In the genomic region with DNA sequence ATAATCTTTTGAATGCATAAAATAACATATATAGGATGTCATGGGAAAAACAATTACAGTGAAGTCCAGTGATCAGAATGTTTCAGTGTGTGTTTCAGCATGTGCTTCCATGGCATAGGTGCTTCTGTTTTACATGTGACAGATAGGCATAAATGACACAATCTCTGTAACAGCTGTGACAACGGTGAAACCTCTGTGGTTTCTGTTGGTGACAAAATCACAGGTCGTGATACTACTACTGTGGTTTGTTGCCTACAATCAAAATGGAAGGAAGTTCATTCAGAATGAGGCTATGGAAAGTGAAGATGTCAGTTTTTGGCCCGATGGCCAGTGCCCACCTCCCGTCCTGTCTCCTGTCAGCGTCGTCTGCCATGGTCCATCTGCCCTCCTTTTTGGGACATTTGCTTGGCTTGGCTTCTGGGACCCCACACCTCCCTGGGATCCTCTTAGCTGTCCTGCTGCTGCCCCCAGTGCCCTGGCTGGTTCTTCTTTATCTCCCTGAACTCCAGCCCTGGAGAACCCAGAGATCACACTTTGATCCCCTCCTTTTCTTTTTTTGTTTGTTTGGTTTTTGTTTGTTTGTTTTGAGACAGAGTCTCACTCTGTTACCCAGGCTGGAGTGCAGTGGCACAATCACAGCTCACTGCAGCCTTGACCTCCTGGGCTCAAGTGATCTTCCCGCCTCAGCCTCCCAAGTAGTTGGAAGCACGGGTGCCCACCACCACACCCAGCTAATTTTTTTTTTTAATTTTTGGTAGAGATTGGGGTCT, we compare ENCODE assay signal across 9 cellular contexts.
A peak's percentile ranks its signal among the peaks of the same experiment; 100 is the strongest.
DNase-seq lines count a peak whose midpoint lies in the region; ATAC-seq and TF ChIP-seq lines count a peak whose summit lies in the region.
"Had no signal": no experiment of that assay in that cellular context is flagged by ENCODE, and none has a peak within 500 bp of the region (broad histone marks: within the 10 kb centered on the region; RNA-seq: fewer than 3 reads in every experiment).

No MANE protein-coding gene starts in this region.

- peak overlapping the region; percentile 45 to 62 for H3K27ac Mint-ChIP-seq in T-cell
- peak overlapping the region; percentile 33 for H3K27ac Mint-ChIP-seq in progenitor cell of endocrine pancreas

- POLR2A ChIA-PET in T-cell (lab: Charles Lee) = no interaction called here

- no peaks in the 10 kb centered on the region for H3K36me3 Mint-ChIP-seq in T-cell
- peaks cover 5% of the 10 kb centered on the region for H3K36me3 Mint-ChIP-seq in progenitor cell of endocrine pancreas (ENCODE audit: insufficient read depth)

- H3K27me3 ChIP-seq in brain microvascular endothelial cell (replicated peaks) = no peaks in the 10 kb centered on the region

- no peaks in the 10 kb centered on the region for H3K36me3 ChIP-seq in brain microvascular endothelial cell (replicated peaks)

- H3K27me3 Mint-ChIP-seq in T-cell (peaks cover 14% of the 10 kb centered on the region in 2 donors), progenitor cell of endocrine pancreas (no peaks in the 10 kb centered on the region)

- no peak overlapping the region for H3K4me3 ChIP-seq in brain microvascular endothelial cell (ENCODE audit: low read depth, low read length)

- ATAC-seq in GM18858 (IDR thresholded peaks at IDR 0.05; ENCODE audit: unreplicated experiment) = peak; percentile 89
- peak; percentile 78 for ATAC-seq in HG02642 (IDR thresholded peaks at IDR 0.05; ENCODE audit: poor library complexity, unreplicated experiment)
- ATAC-seq in T-cell (replicated peaks in 1 of 4) = peak; percentile 53 to 82 (median 61)

- TF ChIP-seq CTCF in progenitor cell of endocrine pancreas (IDR thresholded peaks at IDR 0.05; ENCODE audit: unreplicated experiment) = no peak
- TF ChIP-seq CTCF in brain microvascular endothelial cell (IDR thresholded peaks at IDR 0.05; ENCODE audit: low read depth, low read length, missing control alignments) = no peak

- peak in 6 of 34 experiments; percentile 4 to 12 (median 10) for DNase-seq in T-cell
- no peak for DNase-seq in progenitor cell of endocrine pancreas (ENCODE audit: low spot score, unreplicated experiment)
- no peak for DNase-seq in cortex of kidney (lab: John Stamatoyannopoulos, UW)
- DNase-seq in SW 1271 (lab: John Stamatoyannopoulos, UW) = no peak
- no peak for DNase-seq in brain microvascular endothelial cell
- DNase-seq in NCI-H1105 (lab: John Stamatoyannopoulos, UW) = no peak

- H3K27ac ChIP-seq in brain microvascular endothelial cell = no peak overlapping the region
- H3K27ac ChIP-seq: HL-60 had no signal

- peaks cover 20 to 34% (median 25%) of the 10 kb centered on the region in 3 donors for H3K4me1 Mint-ChIP-seq in T-cell
- H3K4me1 Mint-ChIP-seq in progenitor cell of endocrine pancreas (ENCODE audit: low read depth) = peaks cover 12% of the 10 kb centered on the region

- CTCF ChIA-PET in T-cell (lab: Charles Lee) = interaction anchor here in 1 of 2 donors (0.6 kb wide), 1 partner anchor 19 kb away, joined by 3 read pairs; no protein-coding TSS in a partner anchor

- H3K4me3 Mint-ChIP-seq in T-cell = peak overlapping the region; percentile 53 to 69 (median 66)
- H3K4me3 Mint-ChIP-seq in progenitor cell of endocrine pancreas (ENCODE audit: low read depth) = no peak overlapping the region

- H3K9me3 Mint-ChIP-seq in T-cell (no peaks in the 10 kb centered on the region), progenitor cell of endocrine pancreas (ENCODE audit: low read depth) (no peaks in the 10 kb centered on the region)

- in situ Hi-C loops in brain microvascular endothelial cell (cut with HindIII; ENCODE audit: low pct_ligation_motif_present, low sequenced_read_pairs) = no loop called here
